In the genomic region with DNA sequence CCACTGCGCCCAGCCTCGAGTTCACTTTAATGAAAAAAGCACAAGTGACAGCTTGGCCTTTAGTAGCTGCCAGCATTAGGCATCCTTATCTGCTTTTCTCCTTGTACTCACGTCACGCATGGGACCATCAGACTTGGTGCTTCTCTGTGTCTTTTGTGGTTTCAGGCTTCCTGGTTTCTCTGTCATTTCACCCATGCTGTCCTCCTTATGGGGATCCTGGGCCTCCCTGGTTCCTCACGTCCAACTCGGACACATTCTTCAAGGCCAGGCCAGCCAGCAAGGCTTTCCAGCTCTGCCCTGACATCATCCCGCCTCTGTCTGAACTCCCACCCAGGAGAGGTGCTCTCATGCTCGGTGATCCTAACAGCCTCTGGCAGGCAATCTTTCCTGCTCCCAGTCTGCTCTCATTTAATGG, we compare ENCODE assay signal across 13 cellular contexts.
DNase-seq lines count a peak whose midpoint lies in the region; TF ChIP-seq lines count a peak whose summit lies in the region.
"Had no signal": no experiment of that assay in that cellular context is flagged by ENCODE, and none has a peak within 500 bp of the region (broad histone marks: within the 10 kb centered on the region; RNA-seq: fewer than 3 reads in every experiment).

No MANE protein-coding gene starts in this region.

- H3K4me1 ChIP-seq in ascending aorta, result peaks cover 2 to 20% of the 10 kb centered on the region in 2 donors
- H3K4me1 ChIP-seq: left lung had no signal

- no peak overlapping the region for H3K4me3 ChIP-seq in ascending aorta
- H3K4me3 ChIP-seq: gastroesophageal sphincter, left lung had no signal

- H3K36me3 ChIP-seq in ascending aorta, result no peaks in the 10 kb centered on the region
- H3K36me3 ChIP-seq: gastroesophageal sphincter, left lung had no signal

- no peaks in the 10 kb centered on the region for H3K9me3 ChIP-seq in ascending aorta
- H3K9me3 ChIP-seq: gastroesophageal sphincter, left lung had no signal

- H3K4me3 Mint-ChIP-seq in neural crest cell, result no peak overlapping the region
- no peak overlapping the region for H3K4me3 Mint-ChIP-seq in activated naive CD4-positive, alpha-beta T cell treated with anti-CD3 and anti-CD28 coated beads for 36 hours

- peaks cover 3% of the 10 kb centered on the region for H3K36me3 Mint-ChIP-seq in neural crest cell (ENCODE audit: low read depth)
- H3K36me3 Mint-ChIP-seq in activated naive CD4-positive, alpha-beta T cell treated with anti-CD3 and anti-CD28 coated beads for 36 hours (ENCODE audit: low read depth), result no peaks in the 10 kb centered on the region

- no peaks in the 10 kb centered on the region for H3K9me3 Mint-ChIP-seq in neural crest cell
- H3K9me3 Mint-ChIP-seq in activated naive CD4-positive, alpha-beta T cell treated with anti-CD3 and anti-CD28 coated beads for 36 hours, result no peaks in the 10 kb centered on the region

- CTCF ChIA-PET in activated naive CD4-positive, alpha-beta T cell treated with anti-CD3 and anti-CD28 coated beads for 36 hours (lab: Charles Lee), result no interaction called here

- H3K4me1 Mint-ChIP-seq in neural crest cell, result peaks cover 39% of the 10 kb centered on the region
- peaks cover 12% of the 10 kb centered on the region for H3K4me1 Mint-ChIP-seq in activated naive CD4-positive, alpha-beta T cell treated with anti-CD3 and anti-CD28 coated beads for 36 hours (ENCODE audit: low read depth)

- peak overlapping the region; percentile 6 for H3K27ac Mint-ChIP-seq in neural crest cell (ENCODE audit: unreplicated experiment)
- H3K27ac Mint-ChIP-seq in activated naive CD4-positive, alpha-beta T cell treated with anti-CD3 and anti-CD28 coated beads for 36 hours, result no peak overlapping the region

- TF ChIP-seq CTCF in ascending aorta (IDR thresholded peaks at IDR 0.05) (no peak), neural crest cell (conservative IDR thresholded peaks at IDR 0.05) (no peak)

- intact Hi-C loops in ascending aorta (cut with DNase I), result loop anchor here (5.0 kb wide), 2 partner anchors 81 to 94 kb away; a partner anchor contains a TSS
- intact Hi-C loops in activated naive CD4-positive, alpha-beta T cell treated with anti-CD3 and anti-CD28 coated beads for 36 hours (cut with micrococcal nuclease), result no loop called here

- H3K27me3 Mint-ChIP-seq in neural crest cell (ENCODE audit: low read depth), result no peaks in the 10 kb centered on the region
- H3K27me3 Mint-ChIP-seq in activated naive CD4-positive, alpha-beta T cell treated with anti-CD3 and anti-CD28 coated beads for 36 hours (ENCODE audit: low read depth), result peaks cover 2% of the 10 kb centered on the region

- DNase-seq in CD1c-positive myeloid dendritic cell (ENCODE audit: extremely low spot score) (peak; percentile 13), MV-4-11 (lab: John Stamatoyannopoulos, UW) (peak; percentile 57), ascending aorta (ENCODE audit: low spot score in 2 of 2) (peak in 1 of 2 donors; percentile 69), neural crest cell (ENCODE audit: low read depth, low spot score) (no peak), germinal center (ENCODE audit: low spot score) (no peak), DMS79 (lab: John Stamatoyannopoulos, UW) (no peak), inferior parietal cortex (ENCODE audit: extremely low spot score) (no peak)
- no peak for DNase-seq in activated naive CD4-positive, alpha-beta T cell treated with anti-CD3 and anti-CD28 coated beads for 36 hours
- DNase-seq: activated T-cell treated with anti-CD3 and anti-CD28 coated beads for 4 hours, anterior cingulate cortex, left lung, NCI-H2227 treated with DMSO at 0.1 percent for 48 hours had no signal

- peak overlapping the region; percentile 84 to 88 for H3K27ac ChIP-seq in ascending aorta
- H3K27ac ChIP-seq: gastroesophageal sphincter, left lung had no signal

- no peaks in the 10 kb centered on the region for H3K27me3 ChIP-seq in ascending aorta
- H3K27me3 ChIP-seq: gastroesophageal sphincter, left lung had no signal

Comparison
In these comparisons a context has a peak if more than half of its experiments do, and no peak if none do; other contexts are left out.
1. DNase-seq: peak in CD1c-positive myeloid dendritic cell (single experiment) and MV-4-11 (single experiment); none in neural crest cell (single experiment), activated naive CD4-positive, alpha-beta T cell treated with anti-CD3 and anti-CD28 coated beads for 36 hours (single experiment), germinal center (single experiment), DMS79 (single experiment) and inferior parietal cortex (single experiment).